In the genomic region with DNA sequence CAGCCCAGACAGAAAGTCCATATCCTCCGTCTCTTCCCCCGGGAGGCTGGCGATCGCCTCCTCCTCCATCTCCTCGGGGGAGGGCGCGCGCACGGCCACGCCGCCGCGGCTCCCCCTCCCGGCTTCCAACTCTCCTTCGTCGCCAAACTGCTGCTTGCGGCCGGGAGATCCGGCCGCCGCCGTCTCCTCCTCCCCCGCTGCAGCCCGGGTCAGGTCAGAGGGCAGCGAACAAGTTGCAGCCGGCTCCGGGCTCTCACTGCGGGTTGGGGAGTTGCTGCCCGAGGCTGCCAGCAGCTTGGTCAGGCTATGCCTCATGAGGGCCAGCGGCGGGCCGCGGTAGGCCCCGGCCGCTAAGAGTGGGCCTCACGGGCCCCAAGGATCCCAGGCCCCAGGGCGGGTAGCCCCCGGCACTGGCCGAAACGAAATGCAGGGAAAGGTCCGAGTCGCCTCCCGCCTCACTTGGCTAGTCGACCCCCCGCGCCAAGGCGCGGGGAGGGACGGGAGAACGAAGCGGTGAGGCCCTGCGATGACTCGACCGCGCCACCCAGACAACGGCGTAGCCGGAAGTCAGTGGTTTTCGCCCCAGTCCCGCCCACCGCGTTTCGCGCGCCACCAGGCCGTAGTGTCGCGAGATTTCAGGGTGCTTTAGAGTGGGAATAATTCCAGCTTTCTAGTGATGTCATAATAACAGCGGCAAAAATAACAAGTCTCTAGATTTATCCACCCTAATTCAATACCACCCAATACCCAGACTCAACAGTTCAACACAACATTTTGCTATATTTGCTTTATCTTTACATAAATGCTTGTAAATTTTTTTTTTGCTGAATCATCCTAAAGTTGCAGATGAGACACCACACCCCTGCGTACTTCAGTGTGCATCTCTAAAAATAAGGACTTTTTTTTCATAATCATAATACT, we compare ENCODE assay signal across 1 cellular context.
A peak's percentile ranks its signal among the peaks of the same experiment; 100 is the strongest.
TF ChIP-seq lines count a peak whose summit lies in the region.

A gene with protein sequence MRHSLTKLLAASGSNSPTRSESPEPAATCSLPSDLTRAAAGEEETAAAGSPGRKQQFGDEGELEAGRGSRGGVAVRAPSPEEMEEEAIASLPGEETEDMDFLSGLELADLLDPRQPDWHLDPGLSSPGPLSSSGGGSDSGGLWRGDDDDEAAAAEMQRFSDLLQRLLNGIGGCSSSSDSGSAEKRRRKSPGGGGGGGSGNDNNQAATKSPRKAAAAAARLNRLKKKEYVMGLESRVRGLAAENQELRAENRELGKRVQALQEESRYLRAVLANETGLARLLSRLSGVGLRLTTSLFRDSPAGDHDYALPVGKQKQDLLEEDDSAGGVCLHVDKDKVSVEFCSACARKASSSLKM (minus strand): TSS at position 569 of the 921 bp plus-strand sequence. CDS start 254 bp downstream, at position 315.

TF ChIP-seq in HepG2, 621 proteins besides CTCF, POLR2A, EP300 and RAD21 (continued from another document and continues in another):
- TF ChIP-seq, protein P1, sequence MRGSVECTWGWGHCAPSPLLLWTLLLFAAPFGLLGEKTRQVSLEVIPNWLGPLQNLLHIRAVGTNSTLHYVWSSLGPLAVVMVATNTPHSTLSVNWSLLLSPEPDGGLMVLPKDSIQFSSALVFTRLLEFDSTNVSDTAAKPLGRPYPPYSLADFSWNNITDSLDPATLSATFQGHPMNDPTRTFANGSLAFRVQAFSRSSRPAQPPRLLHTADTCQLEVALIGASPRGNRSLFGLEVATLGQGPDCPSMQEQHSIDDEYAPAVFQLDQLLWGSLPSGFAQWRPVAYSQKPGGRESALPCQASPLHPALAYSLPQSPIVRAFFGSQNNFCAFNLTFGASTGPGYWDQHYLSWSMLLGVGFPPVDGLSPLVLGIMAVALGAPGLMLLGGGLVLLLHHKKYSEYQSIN (CRISPR knock-in tag; IDR thresholded peaks at IDR 0.05; ENCODE audit: borderline replicate concordance) = no peak
- TF ChIP-seq, protein P2, sequence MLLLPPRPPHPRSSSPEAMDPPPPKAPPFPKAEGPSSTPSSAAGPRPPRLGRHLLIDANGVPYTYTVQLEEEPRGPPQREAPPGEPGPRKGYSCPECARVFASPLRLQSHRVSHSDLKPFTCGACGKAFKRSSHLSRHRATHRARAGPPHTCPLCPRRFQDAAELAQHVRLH (CRISPR knock-in tag; IDR thresholded peaks at IDR 0.05; ENCODE audit: borderline replicate concordance, low read depth) = peak; percentile 65; the same call in 1 of the 2 replicates
- TF ChIP-seq, protein P3, sequence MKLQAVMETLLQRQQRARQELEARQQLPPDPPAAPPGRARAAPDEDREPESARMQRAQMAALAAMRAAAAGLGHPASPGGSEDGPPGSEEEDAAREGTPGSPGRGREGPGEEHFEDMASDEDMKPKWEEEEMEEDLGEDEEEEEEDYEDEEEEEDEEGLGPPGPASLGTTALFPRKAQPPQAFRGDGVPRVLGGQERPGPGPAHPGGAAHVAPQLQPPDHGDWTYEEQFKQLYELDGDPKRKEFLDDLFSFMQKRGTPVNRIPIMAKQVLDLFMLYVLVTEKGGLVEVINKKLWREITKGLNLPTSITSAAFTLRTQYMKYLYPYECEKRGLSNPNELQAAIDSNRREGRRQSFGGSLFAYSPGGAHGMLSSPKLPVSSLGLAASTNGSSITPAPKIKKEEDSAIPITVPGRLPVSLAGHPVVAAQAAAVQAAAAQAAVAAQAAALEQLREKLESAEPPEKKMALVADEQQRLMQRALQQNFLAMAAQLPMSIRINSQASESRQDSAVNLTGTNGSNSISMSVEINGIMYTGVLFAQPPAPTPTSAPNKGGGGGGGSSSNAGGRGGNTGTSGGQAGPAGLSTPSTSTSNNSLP (IDR thresholded peaks at IDR 0.05; ENCODE audit: low read depth, low read length) = no peak
- TF ChIP-seq NFYB (CRISPR knock-in tag; IDR thresholded peaks at IDR 0.05) = no peak
- no peak for TF ChIP-seq ZNF331 (CRISPR knock-in tag; IDR thresholded peaks at IDR 0.05)
- TF ChIP-seq MYC (CRISPR knock-in tag; IDR thresholded peaks at IDR 0.05; ENCODE audit: borderline replicate concordance) = peak; percentile 85; the same call in 1 of the 2 replicates
- TF ChIP-seq, protein P4, sequence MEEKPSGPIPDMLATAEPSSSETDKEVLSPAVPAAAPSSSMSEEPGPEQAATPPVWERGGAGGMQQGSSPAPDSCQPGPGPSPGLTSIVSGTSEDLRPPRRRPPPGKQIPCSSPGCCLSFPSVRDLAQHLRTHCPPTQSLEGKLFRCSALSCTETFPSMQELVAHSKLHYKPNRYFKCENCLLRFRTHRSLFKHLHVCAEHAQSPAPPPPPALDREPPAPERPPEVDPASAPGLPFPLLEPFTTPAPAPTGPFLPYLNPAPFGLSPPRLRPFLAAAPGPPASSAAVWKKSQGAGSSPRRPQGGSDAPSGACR (CRISPR knock-in tag; IDR thresholded peaks at IDR 0.05) = no peak; the same call in 1 of the 2 replicates
- peak; percentile 77; the same call in 1 of the 2 replicates for TF ChIP-seq ZSCAN25 (CRISPR knock-in tag; IDR thresholded peaks at IDR 0.05)
- TF ChIP-seq ZSCAN29 (CRISPR knock-in tag; conservative IDR thresholded peaks at IDR 0.05) = no peak
- peak; percentile 80; the same call in 1 of the 2 replicates for TF ChIP-seq SRY (CRISPR knock-in tag; IDR thresholded peaks at IDR 0.05)
- no peak for TF ChIP-seq ARNT (IDR thresholded peaks at IDR 0.05)
- no peak for TF ChIP-seq RFX5 (IDR thresholded peaks at IDR 0.05; ENCODE audit: low read depth, low read length)
- TF ChIP-seq, protein P5, sequence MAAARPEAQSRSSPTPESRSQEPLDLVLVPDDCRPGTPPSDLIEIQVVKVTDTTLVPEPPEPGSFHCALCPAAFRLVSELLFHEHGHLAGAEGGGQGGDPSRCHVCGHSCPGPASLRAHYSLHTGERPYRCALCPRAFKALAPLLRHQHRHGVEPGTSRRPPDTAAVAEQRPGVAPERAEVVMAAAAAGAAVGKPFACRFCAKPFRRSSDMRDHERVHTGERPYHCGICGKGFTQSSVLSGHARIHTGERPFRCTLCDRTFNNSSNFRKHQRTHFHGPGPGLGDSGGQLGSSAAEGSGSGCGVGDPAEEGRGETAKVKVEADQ (CRISPR knock-in tag; IDR thresholded peaks at IDR 0.05; ENCODE audit: borderline replicate concordance) = peak; percentile 80; the same call in 1 of the 2 replicates
- no peak for TF ChIP-seq MED13 (CRISPR knock-in tag; IDR thresholded peaks at IDR 0.05)
- TF ChIP-seq ZNF841 (CRISPR knock-in tag; IDR thresholded peaks at IDR 0.05; ENCODE audit: borderline replicate concordance) = no peak
- TF ChIP-seq ZNF563 (CRISPR knock-in tag; IDR thresholded peaks at IDR 0.05) = peak; percentile 75; the same call in 1 of the 2 replicates
- TF ChIP-seq, protein P6, sequence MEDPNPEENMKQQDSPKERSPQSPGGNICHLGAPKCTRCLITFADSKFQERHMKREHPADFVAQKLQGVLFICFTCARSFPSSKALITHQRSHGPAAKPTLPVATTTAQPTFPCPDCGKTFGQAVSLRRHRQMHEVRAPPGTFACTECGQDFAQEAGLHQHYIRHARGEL (CRISPR knock-in tag; IDR thresholded peaks at IDR 0.05) = 0 out of 2 replicates have a peak, but pooled peaks have one; percentile 44
- TF ChIP-seq ZNF292 (CRISPR knock-in tag; IDR thresholded peaks at IDR 0.05; ENCODE audit: borderline replicate concordance, low read depth) = no peak
- no peak; the same call in 1 of the 2 replicates for TF ChIP-seq PAWR (CRISPR knock-in tag; IDR thresholded peaks at IDR 0.05; ENCODE audit: borderline replicate concordance)
- no peak for TF ChIP-seq ZNF839 (CRISPR knock-in tag; IDR thresholded peaks at IDR 0.05; ENCODE audit: borderline replicate concordance)
- no peak for TF ChIP-seq TP53 (CRISPR knock-in tag; conservative IDR thresholded peaks at IDR 0.05)
- TF ChIP-seq, protein P7, sequence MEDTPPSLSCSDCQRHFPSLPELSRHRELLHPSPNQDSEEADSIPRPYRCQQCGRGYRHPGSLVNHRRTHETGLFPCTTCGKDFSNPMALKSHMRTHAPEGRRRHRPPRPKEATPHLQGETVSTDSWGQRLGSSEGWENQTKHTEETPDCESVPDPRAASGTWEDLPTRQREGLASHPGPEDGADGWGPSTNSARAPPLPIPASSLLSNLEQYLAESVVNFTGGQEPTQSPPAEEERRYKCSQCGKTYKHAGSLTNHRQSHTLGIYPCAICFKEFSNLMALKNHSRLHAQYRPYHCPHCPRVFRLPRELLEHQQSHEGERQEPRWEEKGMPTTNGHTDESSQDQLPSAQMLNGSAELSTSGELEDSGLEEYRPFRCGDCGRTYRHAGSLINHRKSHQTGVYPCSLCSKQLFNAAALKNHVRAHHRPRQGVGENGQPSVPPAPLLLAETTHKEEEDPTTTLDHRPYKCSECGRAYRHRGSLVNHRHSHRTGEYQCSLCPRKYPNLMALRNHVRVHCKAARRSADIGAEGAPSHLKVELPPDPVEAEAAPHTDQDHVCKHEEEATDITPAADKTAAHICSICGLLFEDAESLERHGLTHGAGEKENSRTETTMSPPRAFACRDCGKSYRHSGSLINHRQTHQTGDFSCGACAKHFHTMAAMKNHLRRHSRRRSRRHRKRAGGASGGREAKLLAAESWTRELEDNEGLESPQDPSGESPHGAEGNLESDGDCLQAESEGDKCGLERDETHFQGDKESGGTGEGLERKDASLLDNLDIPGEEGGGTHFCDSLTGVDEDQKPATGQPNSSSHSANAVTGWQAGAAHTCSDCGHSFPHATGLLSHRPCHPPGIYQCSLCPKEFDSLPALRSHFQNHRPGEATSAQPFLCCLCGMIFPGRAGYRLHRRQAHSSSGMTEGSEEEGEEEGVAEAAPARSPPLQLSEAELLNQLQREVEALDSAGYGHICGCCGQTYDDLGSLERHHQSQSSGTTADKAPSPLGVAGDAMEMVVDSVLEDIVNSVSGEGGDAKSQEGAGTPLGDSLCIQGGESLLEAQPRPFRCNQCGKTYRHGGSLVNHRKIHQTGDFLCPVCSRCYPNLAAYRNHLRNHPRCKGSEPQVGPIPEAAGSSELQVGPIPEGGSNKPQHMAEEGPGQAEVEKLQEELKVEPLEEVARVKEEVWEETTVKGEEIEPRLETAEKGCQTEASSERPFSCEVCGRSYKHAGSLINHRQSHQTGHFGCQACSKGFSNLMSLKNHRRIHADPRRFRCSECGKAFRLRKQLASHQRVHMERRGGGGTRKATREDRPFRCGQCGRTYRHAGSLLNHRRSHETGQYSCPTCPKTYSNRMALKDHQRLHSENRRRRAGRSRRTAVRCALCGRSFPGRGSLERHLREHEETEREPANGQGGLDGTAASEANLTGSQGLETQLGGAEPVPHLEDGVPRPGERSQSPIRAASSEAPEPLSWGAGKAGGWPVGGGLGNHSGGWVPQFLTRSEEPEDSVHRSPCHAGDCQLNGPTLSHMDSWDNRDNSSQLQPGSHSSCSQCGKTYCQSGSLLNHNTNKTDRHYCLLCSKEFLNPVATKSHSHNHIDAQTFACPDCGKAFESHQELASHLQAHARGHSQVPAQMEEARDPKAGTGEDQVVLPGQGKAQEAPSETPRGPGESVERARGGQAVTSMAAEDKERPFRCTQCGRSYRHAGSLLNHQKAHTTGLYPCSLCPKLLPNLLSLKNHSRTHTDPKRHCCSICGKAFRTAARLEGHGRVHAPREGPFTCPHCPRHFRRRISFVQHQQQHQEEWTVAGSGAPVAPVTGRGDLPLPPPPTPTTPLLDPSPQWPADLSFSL (CRISPR knock-in tag; IDR thresholded peaks at IDR 0.05) = no peak
- peak; percentile 43 for TF ChIP-seq MED1 (CRISPR knock-in tag; IDR thresholded peaks at IDR 0.05)
- TF ChIP-seq, protein P8, sequence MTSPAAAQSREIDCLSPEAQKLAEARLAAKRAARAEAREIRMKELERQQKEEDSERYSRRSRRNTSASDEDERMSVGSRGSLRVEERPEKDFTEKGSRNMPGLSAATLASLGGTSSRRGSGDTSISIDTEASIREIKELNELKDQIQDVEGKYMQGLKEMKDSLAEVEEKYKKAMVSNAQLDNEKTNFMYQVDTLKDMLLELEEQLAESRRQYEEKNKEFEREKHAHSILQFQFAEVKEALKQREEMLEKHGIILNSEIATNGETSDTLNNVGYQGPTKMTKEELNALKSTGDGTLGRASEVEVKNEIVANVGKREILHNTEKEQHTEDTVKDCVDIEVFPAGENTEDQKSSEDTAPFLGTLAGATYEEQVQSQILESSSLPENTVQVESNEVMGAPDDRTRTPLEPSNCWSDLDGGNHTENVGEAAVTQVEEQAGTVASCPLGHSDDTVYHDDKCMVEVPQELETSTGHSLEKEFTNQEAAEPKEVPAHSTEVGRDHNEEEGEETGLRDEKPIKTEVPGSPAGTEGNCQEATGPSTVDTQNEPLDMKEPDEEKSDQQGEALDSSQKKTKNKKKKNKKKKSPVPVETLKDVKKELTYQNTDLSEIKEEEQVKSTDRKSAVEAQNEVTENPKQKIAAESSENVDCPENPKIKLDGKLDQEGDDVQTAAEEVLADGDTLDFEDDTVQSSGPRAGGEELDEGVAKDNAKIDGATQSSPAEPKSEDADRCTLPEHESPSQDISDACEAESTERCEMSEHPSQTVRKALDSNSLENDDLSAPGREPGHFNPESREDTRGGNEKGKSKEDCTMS (CRISPR knock-in tag; conservative IDR thresholded peaks at IDR 0.05) = no peak
- no peak for TF ChIP-seq MBNL3 (CRISPR knock-in tag; conservative IDR thresholded peaks at IDR 0.05)
- TF ChIP-seq REL (CRISPR knock-in tag; conservative IDR thresholded peaks at IDR 0.05) = no peak; the same call in 1 of the 2 replicates
- no peak; the same call in 1 of the 2 replicates for TF ChIP-seq SP5 (CRISPR knock-in tag; IDR thresholded peaks at IDR 0.05; ENCODE audit: borderline replicate concordance, low read depth)
- TF ChIP-seq YY1 (IDR thresholded peaks at IDR 0.05; ENCODE audit: insufficient read depth, insufficient replicate concordance, low read depth, low read length) = peak; percentile 20
- no peak for TF ChIP-seq ZNF343 (CRISPR knock-in tag; IDR thresholded peaks at IDR 0.05)
- peak; percentile 72 for TF ChIP-seq FOSL2 (CRISPR knock-in tag; IDR thresholded peaks at IDR 0.05)
- TF ChIP-seq, protein P9, sequence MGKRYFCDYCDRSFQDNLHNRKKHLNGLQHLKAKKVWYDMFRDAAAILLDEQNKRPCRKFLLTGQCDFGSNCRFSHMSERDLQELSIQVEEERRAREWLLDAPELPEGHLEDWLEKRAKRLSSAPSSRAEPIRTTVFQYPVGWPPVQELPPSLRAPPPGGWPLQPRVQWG (CRISPR knock-in tag; IDR thresholded peaks at IDR 0.05; ENCODE audit: borderline replicate concordance, low read depth) = no peak
